2 cellular contexts compared by ENCODE assay signal in the genomic region with DNA sequence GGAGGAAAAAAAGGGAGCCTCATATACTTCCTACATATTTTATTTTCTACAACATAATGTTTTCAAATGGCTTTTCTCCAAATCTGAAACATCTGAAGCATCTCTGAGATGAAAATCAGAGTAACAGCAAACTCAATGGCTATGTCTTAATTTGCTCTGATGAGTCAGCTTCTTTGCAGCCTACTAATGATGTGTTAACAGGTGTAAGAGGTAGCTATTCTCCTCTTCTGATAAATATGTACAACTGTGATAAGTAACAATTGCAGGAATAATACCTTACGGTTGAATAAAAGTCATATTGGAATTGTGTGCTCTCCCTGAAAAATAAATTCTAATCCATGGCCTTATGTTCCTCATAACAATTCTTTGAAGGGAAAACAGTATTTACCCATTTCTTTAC.
TF ChIP-seq lines count a peak whose summit lies in the region.

No MANE protein-coding gene starts in this region.

TF ChIP-seq in SK-N-SH, 30 proteins besides CTCF, POLR2A, EP300 and RAD21 (continued from another document):
- TF ChIP-seq TAF1 (IDR thresholded peaks at IDR 0.05; ENCODE audit: borderline replicate concordance, low read depth, low read length) (no peak), EZH2phosphoT487 (IDR thresholded peaks at IDR 0.05; ENCODE audit: borderline replicate concordance, low read depth) (no peak), POLR2AphosphoS5 (IDR thresholded peaks at IDR 0.05; ENCODE audit: low read depth, low read length) (no peak), FOSL2 (IDR thresholded peaks at IDR 0.05; ENCODE audit: borderline replicate concordance, low read depth) (no peak), JUND (IDR thresholded peaks at IDR 0.05) (no peak), MEF2A (IDR thresholded peaks at IDR 0.05; ENCODE audit: borderline replicate concordance, low read depth) (no peak), TCF12 (IDR thresholded peaks at IDR 0.05) (no peak), RXRA (IDR thresholded peaks at IDR 0.05; ENCODE audit: borderline replicate concordance, low read depth) (no peak), NRF1 (IDR thresholded peaks at IDR 0.05; ENCODE audit: low read depth, low read length) (no peak), SMC3 (IDR thresholded peaks at IDR 0.05; ENCODE audit: low read depth, low read length) (no peak), NFIC (IDR thresholded peaks at IDR 0.05; ENCODE audit: borderline replicate concordance) (no peak), ELF1 (IDR thresholded peaks at IDR 0.05) (no peak)
- TF ChIP-seq, protein P1, sequence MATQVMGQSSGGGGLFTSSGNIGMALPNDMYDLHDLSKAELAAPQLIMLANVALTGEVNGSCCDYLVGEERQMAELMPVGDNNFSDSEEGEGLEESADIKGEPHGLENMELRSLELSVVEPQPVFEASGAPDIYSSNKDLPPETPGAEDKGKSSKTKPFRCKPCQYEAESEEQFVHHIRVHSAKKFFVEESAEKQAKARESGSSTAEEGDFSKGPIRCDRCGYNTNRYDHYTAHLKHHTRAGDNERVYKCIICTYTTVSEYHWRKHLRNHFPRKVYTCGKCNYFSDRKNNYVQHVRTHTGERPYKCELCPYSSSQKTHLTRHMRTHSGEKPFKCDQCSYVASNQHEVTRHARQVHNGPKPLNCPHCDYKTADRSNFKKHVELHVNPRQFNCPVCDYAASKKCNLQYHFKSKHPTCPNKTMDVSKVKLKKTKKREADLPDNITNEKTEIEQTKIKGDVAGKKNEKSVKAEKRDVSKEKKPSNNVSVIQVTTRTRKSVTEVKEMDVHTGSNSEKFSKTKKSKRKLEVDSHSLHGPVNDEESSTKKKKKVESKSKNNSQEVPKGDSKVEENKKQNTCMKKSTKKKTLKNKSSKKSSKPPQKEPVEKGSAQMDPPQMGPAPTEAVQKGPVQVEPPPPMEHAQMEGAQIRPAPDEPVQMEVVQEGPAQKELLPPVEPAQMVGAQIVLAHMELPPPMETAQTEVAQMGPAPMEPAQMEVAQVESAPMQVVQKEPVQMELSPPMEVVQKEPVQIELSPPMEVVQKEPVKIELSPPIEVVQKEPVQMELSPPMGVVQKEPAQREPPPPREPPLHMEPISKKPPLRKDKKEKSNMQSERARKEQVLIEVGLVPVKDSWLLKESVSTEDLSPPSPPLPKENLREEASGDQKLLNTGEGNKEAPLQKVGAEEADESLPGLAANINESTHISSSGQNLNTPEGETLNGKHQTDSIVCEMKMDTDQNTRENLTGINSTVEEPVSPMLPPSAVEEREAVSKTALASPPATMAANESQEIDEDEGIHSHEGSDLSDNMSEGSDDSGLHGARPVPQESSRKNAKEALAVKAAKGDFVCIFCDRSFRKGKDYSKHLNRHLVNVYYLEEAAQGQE (IDR thresholded peaks at IDR 0.05; ENCODE audit: low read depth, low read length), result no peak
- TF ChIP-seq, protein P2, sequence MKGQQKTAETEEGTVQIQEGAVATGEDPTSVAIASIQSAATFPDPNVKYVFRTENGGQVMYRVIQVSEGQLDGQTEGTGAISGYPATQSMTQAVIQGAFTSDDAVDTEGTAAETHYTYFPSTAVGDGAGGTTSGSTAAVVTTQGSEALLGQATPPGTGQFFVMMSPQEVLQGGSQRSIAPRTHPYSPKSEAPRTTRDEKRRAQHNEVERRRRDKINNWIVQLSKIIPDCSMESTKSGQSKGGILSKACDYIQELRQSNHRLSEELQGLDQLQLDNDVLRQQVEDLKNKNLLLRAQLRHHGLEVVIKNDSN (IDR thresholded peaks at IDR 0.05; ENCODE audit: borderline replicate concordance, low read depth), result no peak
- TF ChIP-seq, protein P3, sequence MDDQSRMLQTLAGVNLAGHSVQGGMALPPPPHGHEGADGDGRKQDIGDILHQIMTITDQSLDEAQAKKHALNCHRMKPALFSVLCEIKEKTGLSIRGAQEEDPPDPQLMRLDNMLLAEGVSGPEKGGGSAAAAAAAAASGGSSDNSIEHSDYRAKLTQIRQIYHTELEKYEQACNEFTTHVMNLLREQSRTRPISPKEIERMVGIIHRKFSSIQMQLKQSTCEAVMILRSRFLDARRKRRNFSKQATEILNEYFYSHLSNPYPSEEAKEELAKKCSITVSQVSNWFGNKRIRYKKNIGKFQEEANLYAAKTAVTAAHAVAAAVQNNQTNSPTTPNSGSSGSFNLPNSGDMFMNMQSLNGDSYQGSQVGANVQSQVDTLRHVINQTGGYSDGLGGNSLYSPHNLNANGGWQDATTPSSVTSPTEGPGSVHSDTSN (IDR thresholded peaks at IDR 0.05), result no peak
- TF ChIP-seq, protein P4, sequence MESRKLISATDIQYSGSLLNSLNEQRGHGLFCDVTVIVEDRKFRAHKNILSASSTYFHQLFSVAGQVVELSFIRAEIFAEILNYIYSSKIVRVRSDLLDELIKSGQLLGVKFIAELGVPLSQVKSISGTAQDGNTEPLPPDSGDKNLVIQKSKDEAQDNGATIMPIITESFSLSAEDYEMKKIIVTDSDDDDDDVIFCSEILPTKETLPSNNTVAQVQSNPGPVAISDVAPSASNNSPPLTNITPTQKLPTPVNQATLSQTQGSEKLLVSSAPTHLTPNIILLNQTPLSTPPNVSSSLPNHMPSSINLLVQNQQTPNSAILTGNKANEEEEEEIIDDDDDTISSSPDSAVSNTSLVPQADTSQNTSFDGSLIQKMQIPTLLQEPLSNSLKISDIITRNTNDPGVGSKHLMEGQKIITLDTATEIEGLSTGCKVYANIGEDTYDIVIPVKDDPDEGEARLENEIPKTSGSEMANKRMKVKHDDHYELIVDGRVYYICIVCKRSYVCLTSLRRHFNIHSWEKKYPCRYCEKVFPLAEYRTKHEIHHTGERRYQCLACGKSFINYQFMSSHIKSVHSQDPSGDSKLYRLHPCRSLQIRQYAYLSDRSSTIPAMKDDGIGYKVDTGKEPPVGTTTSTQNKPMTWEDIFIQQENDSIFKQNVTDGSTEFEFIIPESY (IDR thresholded peaks at IDR 0.05; ENCODE audit: borderline replicate concordance, low read depth), result no peak
- TF ChIP-seq, protein P5, sequence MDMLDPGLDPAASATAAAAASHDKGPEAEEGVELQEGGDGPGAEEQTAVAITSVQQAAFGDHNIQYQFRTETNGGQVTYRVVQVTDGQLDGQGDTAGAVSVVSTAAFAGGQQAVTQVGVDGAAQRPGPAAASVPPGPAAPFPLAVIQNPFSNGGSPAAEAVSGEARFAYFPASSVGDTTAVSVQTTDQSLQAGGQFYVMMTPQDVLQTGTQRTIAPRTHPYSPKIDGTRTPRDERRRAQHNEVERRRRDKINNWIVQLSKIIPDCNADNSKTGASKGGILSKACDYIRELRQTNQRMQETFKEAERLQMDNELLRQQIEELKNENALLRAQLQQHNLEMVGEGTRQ (IDR thresholded peaks at IDR 0.05; ENCODE audit: borderline replicate concordance, low read depth, low read length), result no peak

TF ChIP-seq in SK-N-SH treated with all-trans-retinoic acid at 6 μM for 48 hours, 23 proteins besides CTCF, POLR2A, EP300 and RAD21 (continued from another document):
- TF ChIP-seq GLIS3 (CRISPR knock-in tag; IDR thresholded peaks at IDR 0.05), result no peak
- TF ChIP-seq, protein P6, sequence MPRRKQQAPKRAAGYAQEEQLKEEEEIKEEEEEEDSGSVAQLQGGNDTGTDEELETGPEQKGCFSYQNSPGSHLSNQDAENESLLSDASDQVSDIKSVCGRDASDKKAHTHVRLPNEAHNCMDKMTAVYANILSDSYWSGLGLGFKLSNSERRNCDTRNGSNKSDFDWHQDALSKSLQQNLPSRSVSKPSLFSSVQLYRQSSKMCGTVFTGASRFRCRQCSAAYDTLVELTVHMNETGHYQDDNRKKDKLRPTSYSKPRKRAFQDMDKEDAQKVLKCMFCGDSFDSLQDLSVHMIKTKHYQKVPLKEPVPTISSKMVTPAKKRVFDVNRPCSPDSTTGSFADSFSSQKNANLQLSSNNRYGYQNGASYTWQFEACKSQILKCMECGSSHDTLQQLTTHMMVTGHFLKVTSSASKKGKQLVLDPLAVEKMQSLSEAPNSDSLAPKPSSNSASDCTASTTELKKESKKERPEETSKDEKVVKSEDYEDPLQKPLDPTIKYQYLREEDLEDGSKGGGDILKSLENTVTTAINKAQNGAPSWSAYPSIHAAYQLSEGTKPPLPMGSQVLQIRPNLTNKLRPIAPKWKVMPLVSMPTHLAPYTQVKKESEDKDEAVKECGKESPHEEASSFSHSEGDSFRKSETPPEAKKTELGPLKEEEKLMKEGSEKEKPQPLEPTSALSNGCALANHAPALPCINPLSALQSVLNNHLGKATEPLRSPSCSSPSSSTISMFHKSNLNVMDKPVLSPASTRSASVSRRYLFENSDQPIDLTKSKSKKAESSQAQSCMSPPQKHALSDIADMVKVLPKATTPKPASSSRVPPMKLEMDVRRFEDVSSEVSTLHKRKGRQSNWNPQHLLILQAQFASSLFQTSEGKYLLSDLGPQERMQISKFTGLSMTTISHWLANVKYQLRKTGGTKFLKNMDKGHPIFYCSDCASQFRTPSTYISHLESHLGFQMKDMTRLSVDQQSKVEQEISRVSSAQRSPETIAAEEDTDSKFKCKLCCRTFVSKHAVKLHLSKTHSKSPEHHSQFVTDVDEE (CRISPR knock-in tag; IDR thresholded peaks at IDR 0.05), result no peak
TF ChIP-seq in SK-N-SH treated with all-trans-retinoic acid at 6 μM for 48 hours: peak in this region for 0.
